30 cellular contexts compared by ENCODE assay signal in the genomic region with DNA sequence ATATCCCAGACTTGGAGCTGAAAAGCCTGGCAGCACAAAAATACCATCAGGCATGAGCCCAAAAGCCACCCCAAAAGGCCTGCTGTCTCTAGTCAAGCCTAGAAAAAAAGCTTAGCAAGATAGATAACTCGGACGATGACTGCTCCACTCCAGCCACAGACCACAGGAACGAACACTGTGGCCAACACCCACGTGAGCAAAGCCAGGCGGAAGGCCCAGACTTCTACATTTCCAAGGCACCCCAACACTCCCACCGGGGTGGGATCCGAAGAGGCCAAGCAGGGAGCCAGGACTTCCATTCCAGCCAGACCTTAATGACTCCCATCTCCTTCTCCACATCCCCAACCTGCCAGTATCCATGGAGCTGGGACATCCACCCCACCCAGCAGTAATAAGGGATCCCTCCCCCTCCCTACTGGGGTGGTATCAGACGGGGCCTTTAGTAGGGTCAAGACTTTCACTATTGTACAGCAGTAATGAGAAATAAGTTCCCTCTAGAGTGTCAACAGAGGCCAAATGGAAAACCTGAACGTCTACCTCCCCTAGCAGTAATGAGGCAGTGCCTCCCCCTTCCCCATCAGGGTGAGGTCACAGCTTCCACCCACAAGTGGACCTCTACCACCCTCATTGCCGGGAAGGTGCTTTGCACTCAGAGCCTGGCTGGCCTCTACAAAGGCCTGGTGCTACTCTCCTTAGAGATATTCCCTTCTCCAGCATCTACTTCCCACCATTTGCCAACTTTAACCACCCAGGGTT. TPM values are rescaled to one million over a fixed set of nuclear protein-coding genes. Genes with fewer than 3 reads are reported as not detected.
DNase-seq lines count a peak whose midpoint lies in the region; ATAC-seq and TF ChIP-seq lines count a peak whose summit lies in the region.
"Had no signal": no experiment of that assay in that cellular context is flagged by ENCODE, and none has a peak within 500 bp of the region (broad histone marks: within the 10 kb centered on the region; RNA-seq: fewer than 3 reads in every experiment).

No MANE protein-coding gene starts in this region.

- CTCF ChIA-PET in activated naive CD4-positive, alpha-beta T cell treated with anti-CD3 and anti-CD28 coated beads, Interleukin-2, amount 10 ng/mL, durations not matched to agents 7 days and 5 days (lab: Charles Lee) = interaction anchor here (0.6 kb wide), 1 partner anchor 149 kb away, joined by 3 read pairs; no protein-coding TSS in a partner anchor

- no peaks in the 10 kb centered on the region for H3K9me3 ChIP-seq in gastroesophageal sphincter
- H3K9me3 ChIP-seq: BE2C had no signal

- TF ChIP-seq CTCF in gastroesophageal sphincter (IDR thresholded peaks at IDR 0.05) (no peak), endothelial cell (IDR thresholded peaks at IDR 0.05; ENCODE audit: unreplicated experiment) (no peak)

- no peak for DNase-seq in activated naive CD8-positive, alpha-beta T cell treated with anti-CD3 and anti-CD28 coated beads, Interleukin-2, amount 50 U/mL, for 24 hours
- DNase-seq in activated naive CD8-positive, alpha-beta T cell treated with anti-CD3 and anti-CD28 coated beads for 36 hours = no peak
- no peak for DNase-seq in activated naive CD4-positive, alpha-beta T cell treated with anti-CD3 and anti-CD28 coated beads, Interleukin-2, amount 10 ng/mL, durations not matched to agents 7 days and 5 days
- DNase-seq in cerebellar cortex (ENCODE audit: low spot score) (no peak), endothelial cell (ENCODE audit: low spot score) (no peak), epidermal melanocyte (ENCODE audit: insufficient read length, low spot score) (no peak)
- DNase-seq: BE2C; CD8-positive, alpha-beta memory T cell; DMS 273 treated with DMSO at 0.1 percent for 48 hours; DMS79; EL; GDM1; GM23248; H7; MM.1S; NCI-H1694; NCI-H2029 treated with DMSO at 0.1 percent for 48 hours; NCI-H2227 treated with DMSO at 0.1 percent for 48 hours; NCI-H526 treated with DMSO at 0.1 percent for 48 hours; SHP77 had no signal

- 71 to 77% methylated on average over 1 to 7 of the region's 10 CpGs for WGBS in gastroesophageal sphincter (ENCODE audit: low coverage in 1 of 2), 2 donors

- H3K4me3 Mint-ChIP-seq in activated naive CD8-positive, alpha-beta T cell treated with anti-CD3 and anti-CD28 coated beads, Interleukin-2, amount 50 U/mL, for 24 hours = no peak overlapping the region
- H3K4me3 Mint-ChIP-seq in activated naive CD8-positive, alpha-beta T cell treated with anti-CD3 and anti-CD28 coated beads for 36 hours = no peak overlapping the region
- no peak overlapping the region for H3K4me3 Mint-ChIP-seq in stimulated activated memory B cell treated with anti-CD40 and anti-IgM and Interleukin-4, amounts not matched to agents 10 μg/mL and 1 μg/mL and 100 μg/mL, for 72 hours
- no peak overlapping the region for H3K4me3 Mint-ChIP-seq in activated naive CD4-positive, alpha-beta T cell treated with anti-CD3 and anti-CD28 coated beads, Interleukin-2, amount 10 ng/mL, durations not matched to agents 7 days and 5 days
- no peak overlapping the region for H3K4me3 Mint-ChIP-seq in endothelial cell (ENCODE audit: unreplicated experiment)
- H3K4me3 Mint-ChIP-seq: CD14-positive monocyte; CD8-positive, alpha-beta memory T cell; IgD-negative memory B cell had no signal

- no peak overlapping the region for H3K4me3 ChIP-seq in gastroesophageal sphincter
- H3K4me3 ChIP-seq: GM12878, GM23248 had no signal

- no peak for TF ChIP-seq POLR2A in gastroesophageal sphincter (IDR thresholded peaks at IDR 0.05)

- peaks cover 9% of the 10 kb centered on the region for H3K4me1 Mint-ChIP-seq in activated naive CD8-positive, alpha-beta T cell treated with anti-CD3 and anti-CD28 coated beads, Interleukin-2, amount 50 U/mL, for 24 hours
- H3K4me1 Mint-ChIP-seq in activated naive CD8-positive, alpha-beta T cell treated with anti-CD3 and anti-CD28 coated beads for 36 hours = peaks cover 3% of the 10 kb centered on the region
- H3K4me1 Mint-ChIP-seq in stimulated activated memory B cell treated with anti-CD40 and anti-IgM and Interleukin-4, amounts not matched to agents 10 μg/mL and 1 μg/mL and 100 μg/mL, for 72 hours = no peaks in the 10 kb centered on the region
- H3K4me1 Mint-ChIP-seq in activated naive CD4-positive, alpha-beta T cell treated with anti-CD3 and anti-CD28 coated beads, Interleukin-2, amount 10 ng/mL, durations not matched to agents 7 days and 5 days = peaks cover 6% of the 10 kb centered on the region
- no peaks in the 10 kb centered on the region for H3K4me1 Mint-ChIP-seq in endothelial cell (ENCODE audit: unreplicated experiment)

- H3K36me3 ChIP-seq in gastroesophageal sphincter = no peaks in the 10 kb centered on the region
- H3K36me3 ChIP-seq: BE2C had no signal

- TF ChIP-seq EP300 in gastroesophageal sphincter (IDR thresholded peaks at IDR 0.05) = no peak

- H3K27ac Mint-ChIP-seq in activated naive CD8-positive, alpha-beta T cell treated with anti-CD3 and anti-CD28 coated beads, Interleukin-2, amount 50 U/mL, for 24 hours = no peak overlapping the region
- no peak overlapping the region for H3K27ac Mint-ChIP-seq in activated naive CD8-positive, alpha-beta T cell treated with anti-CD3 and anti-CD28 coated beads for 36 hours
- no peak overlapping the region for H3K27ac Mint-ChIP-seq in stimulated activated memory B cell treated with anti-CD40 and anti-IgM and Interleukin-4, amounts not matched to agents 10 μg/mL and 1 μg/mL and 100 μg/mL, for 72 hours
- H3K27ac Mint-ChIP-seq in activated naive CD4-positive, alpha-beta T cell treated with anti-CD3 and anti-CD28 coated beads, Interleukin-2, amount 10 ng/mL, durations not matched to agents 7 days and 5 days = no peak overlapping the region
- H3K27ac Mint-ChIP-seq in endothelial cell (ENCODE audit: unreplicated experiment) = no peak overlapping the region
- H3K27ac Mint-ChIP-seq: CD14-positive monocyte; CD8-positive, alpha-beta memory T cell; IgD-negative memory B cell had no signal

- peaks cover 10% of the 10 kb centered on the region for H3K27me3 ChIP-seq in gastroesophageal sphincter
- H3K27me3 ChIP-seq: BE2C had no signal

- H3K27me3 Mint-ChIP-seq in activated naive CD8-positive, alpha-beta T cell treated with anti-CD3 and anti-CD28 coated beads, Interleukin-2, amount 50 U/mL, for 24 hours = no peaks in the 10 kb centered on the region
- H3K27me3 Mint-ChIP-seq in activated naive CD8-positive, alpha-beta T cell treated with anti-CD3 and anti-CD28 coated beads for 36 hours = no peaks in the 10 kb centered on the region
- H3K27me3 Mint-ChIP-seq in stimulated activated memory B cell treated with anti-CD40 and anti-IgM and Interleukin-4, amounts not matched to agents 10 μg/mL and 1 μg/mL and 100 μg/mL, for 72 hours = peaks cover 14% of the 10 kb centered on the region
- H3K27me3 Mint-ChIP-seq in activated naive CD4-positive, alpha-beta T cell treated with anti-CD3 and anti-CD28 coated beads, Interleukin-2, amount 10 ng/mL, durations not matched to agents 7 days and 5 days = peaks cover 4% of the 10 kb centered on the region
- H3K27me3 Mint-ChIP-seq in endothelial cell (ENCODE audit: unreplicated experiment) = peaks cover 2% of the 10 kb centered on the region

- H3K9me3 Mint-ChIP-seq in activated naive CD8-positive, alpha-beta T cell treated with anti-CD3 and anti-CD28 coated beads, Interleukin-2, amount 50 U/mL, for 24 hours = no peaks in the 10 kb centered on the region
- H3K9me3 Mint-ChIP-seq in activated naive CD8-positive, alpha-beta T cell treated with anti-CD3 and anti-CD28 coated beads for 36 hours = no peaks in the 10 kb centered on the region
- H3K9me3 Mint-ChIP-seq in stimulated activated memory B cell treated with anti-CD40 and anti-IgM and Interleukin-4, amounts not matched to agents 10 μg/mL and 1 μg/mL and 100 μg/mL, for 72 hours = no peaks in the 10 kb centered on the region
- H3K9me3 Mint-ChIP-seq in activated naive CD4-positive, alpha-beta T cell treated with anti-CD3 and anti-CD28 coated beads, Interleukin-2, amount 10 ng/mL, durations not matched to agents 7 days and 5 days = no peaks in the 10 kb centered on the region
- no peaks in the 10 kb centered on the region for H3K9me3 Mint-ChIP-seq in endothelial cell (ENCODE audit: unreplicated experiment)
- H3K9me3 Mint-ChIP-seq: CD14-positive monocyte; CD8-positive, alpha-beta memory T cell; IgD-negative memory B cell had no signal

- H3K36me3 Mint-ChIP-seq in activated naive CD8-positive, alpha-beta T cell treated with anti-CD3 and anti-CD28 coated beads, Interleukin-2, amount 50 U/mL, for 24 hours (ENCODE audit: low read depth) = no peaks in the 10 kb centered on the region
- no peaks in the 10 kb centered on the region for H3K36me3 Mint-ChIP-seq in activated naive CD8-positive, alpha-beta T cell treated with anti-CD3 and anti-CD28 coated beads for 36 hours
- H3K36me3 Mint-ChIP-seq in stimulated activated memory B cell treated with anti-CD40 and anti-IgM and Interleukin-4, amounts not matched to agents 10 μg/mL and 1 μg/mL and 100 μg/mL, for 72 hours = no peaks in the 10 kb centered on the region
- no peaks in the 10 kb centered on the region for H3K36me3 Mint-ChIP-seq in activated naive CD4-positive, alpha-beta T cell treated with anti-CD3 and anti-CD28 coated beads, Interleukin-2, amount 10 ng/mL, durations not matched to agents 7 days and 5 days
- no peaks in the 10 kb centered on the region for H3K36me3 Mint-ChIP-seq in endothelial cell (ENCODE audit: low read depth, unreplicated experiment)
- H3K36me3 Mint-ChIP-seq: CD14-positive monocyte; CD8-positive, alpha-beta memory T cell had no signal

- ATAC-seq in activated naive CD8-positive, alpha-beta T cell treated with anti-CD3 and anti-CD28 coated beads, Interleukin-2, amount 50 U/mL, for 24 hours = peak; percentile 53
- ATAC-seq in gastroesophageal sphincter = no peak
- peak; percentile 37 for ATAC-seq in stimulated activated memory B cell treated with anti-CD40 and anti-IgM and Interleukin-4, amounts not matched to agents 10 μg/mL and 1 μg/mL and 100 μg/mL, for 72 hours
- ATAC-seq: GM12878, Panc1 had no signal

- H3K4me1 ChIP-seq in gastroesophageal sphincter = peaks cover 11 to 47% (median 20%) of the 10 kb centered on the region in 3 donors

- peak overlapping the region in 3 of 4 donors; percentile 31 to 82 (median 78) for H3K27ac ChIP-seq in gastroesophageal sphincter
- H3K27ac ChIP-seq: 22Rv1, GM23248, KMS-11, RWPE1 had no signal

RNA-seq across cellular contexts. Expression of a gene that starts 23.0 kb away (rescaled TPM):
- total RNA-seq in activated naive CD8-positive, alpha-beta T cell treated with anti-CD3 and anti-CD28 coated beads for 36 hours = not detected
- total RNA-seq in gastroesophageal sphincter (under 1 TPM in 3 of 4 donors, not detected in 1; 0.12 to 0.35 (median 0.13) TPM), endothelial cell (ENCODE audit: unreplicated experiment) (not detected)
- total RNA-seq: CD8-positive, alpha-beta memory T cell; GM12878; GM23248; H7; NCI-H460 had no signal
